1 cellular context compared by ENCODE assay signal in the genomic region with DNA sequence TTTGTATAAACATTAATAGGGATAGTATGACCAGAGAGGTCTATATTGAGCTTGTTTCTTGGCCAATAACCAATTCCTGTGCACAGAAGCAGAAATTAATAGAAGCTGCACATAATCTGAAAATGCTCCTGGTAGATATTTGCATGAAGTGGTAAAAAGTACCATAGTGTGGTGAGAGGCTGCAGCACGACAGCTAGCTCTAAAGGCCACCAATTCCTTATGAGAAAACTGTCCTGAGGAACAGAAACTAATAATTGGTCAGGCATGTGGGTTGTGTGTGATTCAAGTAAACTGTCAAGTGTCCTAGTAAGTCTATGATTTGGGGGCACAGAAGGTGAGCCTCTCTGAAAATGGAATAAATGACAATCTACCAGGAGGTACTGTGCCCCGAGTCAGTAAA.
TF ChIP-seq lines count a peak whose summit lies in the region.

No MANE protein-coding gene starts in this region.

TF ChIP-seq in GM12878, 131 proteins besides CTCF, POLR2A, EP300 and RAD21 (continued from another document and continues in another):
- TF ChIP-seq, protein P1, sequence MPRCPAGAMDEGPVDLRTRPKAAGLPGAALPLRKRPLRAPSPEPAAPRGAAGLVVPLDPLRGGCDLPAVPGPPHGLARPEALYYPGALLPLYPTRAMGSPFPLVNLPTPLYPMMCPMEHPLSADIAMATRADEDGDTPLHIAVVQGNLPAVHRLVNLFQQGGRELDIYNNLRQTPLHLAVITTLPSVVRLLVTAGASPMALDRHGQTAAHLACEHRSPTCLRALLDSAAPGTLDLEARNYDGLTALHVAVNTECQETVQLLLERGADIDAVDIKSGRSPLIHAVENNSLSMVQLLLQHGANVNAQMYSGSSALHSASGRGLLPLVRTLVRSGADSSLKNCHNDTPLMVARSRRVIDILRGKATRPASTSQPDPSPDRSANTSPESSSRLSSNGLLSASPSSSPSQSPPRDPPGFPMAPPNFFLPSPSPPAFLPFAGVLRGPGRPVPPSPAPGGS (IDR thresholded peaks at IDR 0.05; ENCODE audit: borderline replicate concordance, insufficient read depth, low read depth, low read length, poor library complexity, severe bottlenecking), result peak; percentile 44
- peak; percentile 78 for TF ChIP-seq NBN (IDR thresholded peaks at IDR 0.05)
- TF ChIP-seq MTA3 (IDR thresholded peaks at IDR 0.05; ENCODE audit: borderline replicate concordance, low read length), result peak; percentile 77; the same call in 1 of the 2 replicates
- no peak for TF ChIP-seq CREB1 (IDR thresholded peaks at IDR 0.05; ENCODE audit: low read depth)
- TF ChIP-seq LARP7 (IDR thresholded peaks at IDR 0.05), result no peak
- TF ChIP-seq CBX3 (IDR thresholded peaks at IDR 0.05; ENCODE audit: borderline replicate concordance, low read depth), result no peak
- TF ChIP-seq KDM1A (IDR thresholded peaks at IDR 0.05; ENCODE audit: borderline replicate concordance), result no peak
- peak; percentile 91 for TF ChIP-seq IRF4 (IDR thresholded peaks at IDR 0.05; ENCODE audit: low read depth, low read length)
- TF ChIP-seq ATF3 (IDR thresholded peaks at IDR 0.05; ENCODE audit: borderline replicate concordance, extremely low read depth, low read depth, low read length), result no peak
- TF ChIP-seq ATF2 (IDR thresholded peaks at IDR 0.05; ENCODE audit: low read length), result peak; percentile 87
- TF ChIP-seq, protein P2, sequence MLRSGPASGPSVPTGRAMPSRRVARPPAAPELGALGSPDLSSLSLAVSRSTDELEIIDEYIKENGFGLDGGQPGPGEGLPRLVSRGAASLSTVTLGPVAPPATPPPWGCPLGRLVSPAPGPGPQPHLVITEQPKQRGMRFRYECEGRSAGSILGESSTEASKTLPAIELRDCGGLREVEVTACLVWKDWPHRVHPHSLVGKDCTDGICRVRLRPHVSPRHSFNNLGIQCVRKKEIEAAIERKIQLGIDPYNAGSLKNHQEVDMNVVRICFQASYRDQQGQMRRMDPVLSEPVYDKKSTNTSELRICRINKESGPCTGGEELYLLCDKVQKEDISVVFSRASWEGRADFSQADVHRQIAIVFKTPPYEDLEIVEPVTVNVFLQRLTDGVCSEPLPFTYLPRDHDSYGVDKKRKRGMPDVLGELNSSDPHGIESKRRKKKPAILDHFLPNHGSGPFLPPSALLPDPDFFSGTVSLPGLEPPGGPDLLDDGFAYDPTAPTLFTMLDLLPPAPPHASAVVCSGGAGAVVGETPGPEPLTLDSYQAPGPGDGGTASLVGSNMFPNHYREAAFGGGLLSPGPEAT (IDR thresholded peaks at IDR 0.05; ENCODE audit: low read depth), result peak; percentile 97
- TF ChIP-seq NFXL1 (IDR thresholded peaks at IDR 0.05; ENCODE audit: borderline replicate concordance), result no peak
- TF ChIP-seq ASH2L (IDR thresholded peaks at IDR 0.05; ENCODE audit: borderline replicate concordance, low read depth), result no peak
- peak; percentile 84 to 86 for TF ChIP-seq BHLHE40 (IDR thresholded peaks at IDR 0.05; ENCODE audit: borderline replicate concordance in 1 of 2, low read depth in 2 of 2, low read length in 1 of 2)
- TF ChIP-seq POU2F2 (IDR thresholded peaks at IDR 0.05; ENCODE audit: borderline replicate concordance, low read depth, low read length), result peak; percentile 99
- TF ChIP-seq RUNX3 (IDR thresholded peaks at IDR 0.05; ENCODE audit: low read length), result peak; percentile 99
- TF ChIP-seq TCF7 (IDR thresholded peaks at IDR 0.05; ENCODE audit: borderline replicate concordance), result no peak
- no peak for TF ChIP-seq MYC (IDR thresholded peaks at IDR 0.05; ENCODE audit: insufficient read depth, insufficient read length, insufficient replicate concordance, low read length, severe bottlenecking)
- TF ChIP-seq POLR2AphosphoS2 (IDR thresholded peaks at IDR 0.05; ENCODE audit: low read depth, low read length), result no peak
- TF ChIP-seq MYB (IDR thresholded peaks at IDR 0.05; ENCODE audit: borderline replicate concordance, low read depth, low read length), result peak; percentile 89
- peak; percentile 82 for TF ChIP-seq EED (IDR thresholded peaks at IDR 0.05; ENCODE audit: low read depth)
- TF ChIP-seq RBBP5 (conservative IDR thresholded peaks at IDR 0.05), result no peak
- no peak for TF ChIP-seq SIX5 (IDR thresholded peaks at IDR 0.05; ENCODE audit: low read depth, low read length, severe bottlenecking)
- no peak for TF ChIP-seq SUZ12 (IDR thresholded peaks at IDR 0.05; ENCODE audit: unreplicated experiment)
- TF ChIP-seq BACH1 (IDR thresholded peaks at IDR 0.05; ENCODE audit: borderline replicate concordance), result peak; percentile 77; the same call in 1 of the 2 replicates
- TF ChIP-seq, protein P3, sequence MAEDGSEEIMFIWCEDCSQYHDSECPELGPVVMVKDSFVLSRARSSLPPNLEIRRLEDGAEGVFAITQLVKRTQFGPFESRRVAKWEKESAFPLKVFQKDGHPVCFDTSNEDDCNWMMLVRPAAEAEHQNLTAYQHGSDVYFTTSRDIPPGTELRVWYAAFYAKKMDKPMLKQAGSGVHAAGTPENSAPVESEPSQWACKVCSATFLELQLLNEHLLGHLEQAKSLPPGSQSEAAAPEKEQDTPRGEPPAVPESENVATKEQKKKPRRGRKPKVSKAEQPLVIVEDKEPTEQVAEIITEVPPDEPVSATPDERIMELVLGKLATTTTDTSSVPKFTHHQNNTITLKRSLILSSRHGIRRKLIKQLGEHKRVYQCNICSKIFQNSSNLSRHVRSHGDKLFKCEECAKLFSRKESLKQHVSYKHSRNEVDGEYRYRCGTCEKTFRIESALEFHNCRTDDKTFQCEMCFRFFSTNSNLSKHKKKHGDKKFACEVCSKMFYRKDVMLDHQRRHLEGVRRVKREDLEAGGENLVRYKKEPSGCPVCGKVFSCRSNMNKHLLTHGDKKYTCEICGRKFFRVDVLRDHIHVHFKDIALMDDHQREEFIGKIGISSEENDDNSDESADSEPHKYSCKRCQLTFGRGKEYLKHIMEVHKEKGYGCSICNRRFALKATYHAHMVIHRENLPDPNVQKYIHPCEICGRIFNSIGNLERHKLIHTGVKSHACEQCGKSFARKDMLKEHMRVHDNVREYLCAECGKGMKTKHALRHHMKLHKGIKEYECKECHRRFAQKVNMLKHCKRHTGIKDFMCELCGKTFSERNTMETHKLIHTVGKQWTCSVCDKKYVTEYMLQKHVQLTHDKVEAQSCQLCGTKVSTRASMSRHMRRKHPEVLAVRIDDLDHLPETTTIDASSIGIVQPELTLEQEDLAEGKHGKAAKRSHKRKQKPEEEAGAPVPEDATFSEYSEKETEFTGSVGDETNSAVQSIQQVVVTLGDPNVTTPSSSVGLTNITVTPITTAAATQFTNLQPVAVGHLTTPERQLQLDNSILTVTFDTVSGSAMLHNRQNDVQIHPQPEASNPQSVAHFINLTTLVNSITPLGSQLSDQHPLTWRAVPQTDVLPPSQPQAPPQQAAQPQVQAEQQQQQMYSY (CRISPR knock-in tag; IDR thresholded peaks at IDR 0.05), result no peak
- TF ChIP-seq NR2C2 (IDR thresholded peaks at IDR 0.05; ENCODE audit: borderline replicate concordance, control insufficient read depth, insufficient read length, low read depth), result no peak
- TF ChIP-seq, protein P4, sequence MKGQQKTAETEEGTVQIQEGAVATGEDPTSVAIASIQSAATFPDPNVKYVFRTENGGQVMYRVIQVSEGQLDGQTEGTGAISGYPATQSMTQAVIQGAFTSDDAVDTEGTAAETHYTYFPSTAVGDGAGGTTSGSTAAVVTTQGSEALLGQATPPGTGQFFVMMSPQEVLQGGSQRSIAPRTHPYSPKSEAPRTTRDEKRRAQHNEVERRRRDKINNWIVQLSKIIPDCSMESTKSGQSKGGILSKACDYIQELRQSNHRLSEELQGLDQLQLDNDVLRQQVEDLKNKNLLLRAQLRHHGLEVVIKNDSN (IDR thresholded peaks at IDR 0.05; ENCODE audit: borderline replicate concordance, extremely low read length, insufficient read depth, low read depth, low read length), result no peak
- TF ChIP-seq, protein P5, sequence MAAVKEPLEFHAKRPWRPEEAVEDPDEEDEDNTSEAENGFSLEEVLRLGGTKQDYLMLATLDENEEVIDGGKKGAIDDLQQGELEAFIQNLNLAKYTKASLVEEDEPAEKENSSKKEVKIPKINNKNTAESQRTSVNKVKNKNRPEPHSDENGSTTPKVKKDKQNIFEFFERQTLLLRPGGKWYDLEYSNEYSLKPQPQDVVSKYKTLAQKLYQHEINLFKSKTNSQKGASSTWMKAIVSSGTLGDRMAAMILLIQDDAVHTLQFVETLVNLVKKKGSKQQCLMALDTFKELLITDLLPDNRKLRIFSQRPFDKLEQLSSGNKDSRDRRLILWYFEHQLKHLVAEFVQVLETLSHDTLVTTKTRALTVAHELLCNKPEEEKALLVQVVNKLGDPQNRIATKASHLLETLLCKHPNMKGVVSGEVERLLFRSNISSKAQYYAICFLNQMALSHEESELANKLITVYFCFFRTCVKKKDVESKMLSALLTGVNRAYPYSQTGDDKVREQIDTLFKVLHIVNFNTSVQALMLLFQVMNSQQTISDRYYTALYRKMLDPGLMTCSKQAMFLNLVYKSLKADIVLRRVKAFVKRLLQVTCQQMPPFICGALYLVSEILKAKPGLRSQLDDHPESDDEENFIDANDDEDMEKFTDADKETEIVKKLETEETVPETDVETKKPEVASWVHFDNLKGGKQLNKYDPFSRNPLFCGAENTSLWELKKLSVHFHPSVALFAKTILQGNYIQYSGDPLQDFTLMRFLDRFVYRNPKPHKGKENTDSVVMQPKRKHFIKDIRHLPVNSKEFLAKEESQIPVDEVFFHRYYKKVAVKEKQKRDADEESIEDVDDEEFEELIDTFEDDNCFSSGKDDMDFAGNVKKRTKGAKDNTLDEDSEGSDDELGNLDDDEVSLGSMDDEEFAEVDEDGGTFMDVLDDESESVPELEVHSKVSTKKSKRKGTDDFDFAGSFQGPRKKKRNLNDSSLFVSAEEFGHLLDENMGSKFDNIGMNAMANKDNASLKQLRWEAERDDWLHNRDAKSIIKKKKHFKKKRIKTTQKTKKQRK (IDR thresholded peaks at IDR 0.05; ENCODE audit: low read depth, low read length), result no peak
- no peak for TF ChIP-seq STAT1 (conservative IDR thresholded peaks at IDR 0.05)
- no peak for TF ChIP-seq SIN3A (IDR thresholded peaks at IDR 0.05; ENCODE audit: low read depth, low read length)
- TF ChIP-seq, protein P6, sequence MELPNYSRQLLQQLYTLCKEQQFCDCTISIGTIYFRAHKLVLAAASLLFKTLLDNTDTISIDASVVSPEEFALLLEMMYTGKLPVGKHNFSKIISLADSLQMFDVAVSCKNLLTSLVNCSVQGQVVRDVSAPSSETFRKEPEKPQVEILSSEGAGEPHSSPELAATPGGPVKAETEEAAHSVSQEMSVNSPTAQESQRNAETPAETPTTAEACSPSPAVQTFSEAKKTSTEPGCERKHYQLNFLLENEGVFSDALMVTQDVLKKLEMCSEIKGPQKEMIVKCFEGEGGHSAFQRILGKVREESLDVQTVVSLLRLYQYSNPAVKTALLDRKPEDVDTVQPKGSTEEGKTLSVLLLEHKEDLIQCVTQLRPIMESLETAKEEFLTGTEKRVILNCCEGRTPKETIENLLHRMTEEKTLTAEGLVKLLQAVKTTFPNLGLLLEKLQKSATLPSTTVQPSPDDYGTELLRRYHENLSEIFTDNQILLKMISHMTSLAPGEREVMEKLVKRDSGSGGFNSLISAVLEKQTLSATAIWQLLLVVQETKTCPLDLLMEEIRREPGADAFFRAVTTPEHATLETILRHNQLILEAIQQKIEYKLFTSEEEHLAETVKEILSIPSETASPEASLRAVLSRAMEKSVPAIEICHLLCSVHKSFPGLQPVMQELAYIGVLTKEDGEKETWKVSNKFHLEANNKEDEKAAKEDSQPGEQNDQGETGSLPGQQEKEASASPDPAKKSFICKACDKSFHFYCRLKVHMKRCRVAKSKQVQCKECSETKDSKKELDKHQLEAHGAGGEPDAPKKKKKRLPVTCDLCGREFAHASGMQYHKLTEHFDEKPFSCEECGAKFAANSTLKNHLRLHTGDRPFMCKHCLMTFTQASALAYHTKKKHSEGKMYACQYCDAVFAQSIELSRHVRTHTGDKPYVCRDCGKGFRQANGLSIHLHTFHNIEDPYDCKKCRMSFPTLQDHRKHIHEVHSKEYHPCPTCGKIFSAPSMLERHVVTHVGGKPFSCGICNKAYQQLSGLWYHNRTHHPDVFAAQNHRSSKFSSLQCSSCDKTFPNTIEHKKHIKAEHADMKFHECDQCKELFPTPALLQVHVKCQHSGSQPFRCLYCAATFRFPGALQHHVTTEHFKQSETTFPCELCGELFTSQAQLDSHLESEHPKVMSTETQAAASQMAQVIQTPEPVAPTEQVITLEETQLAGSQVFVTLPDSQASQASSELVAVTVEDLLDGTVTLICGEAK (IDR thresholded peaks at IDR 0.05; ENCODE audit: borderline replicate concordance), result no peak
- peak; percentile 62 for TF ChIP-seq RAD51 (IDR thresholded peaks at IDR 0.05)
- peak; percentile 98 for TF ChIP-seq DPF2 (IDR thresholded peaks at IDR 0.05)
- TF ChIP-seq PML (IDR thresholded peaks at IDR 0.05; ENCODE audit: low read length), result no peak
- TF ChIP-seq, protein P7, sequence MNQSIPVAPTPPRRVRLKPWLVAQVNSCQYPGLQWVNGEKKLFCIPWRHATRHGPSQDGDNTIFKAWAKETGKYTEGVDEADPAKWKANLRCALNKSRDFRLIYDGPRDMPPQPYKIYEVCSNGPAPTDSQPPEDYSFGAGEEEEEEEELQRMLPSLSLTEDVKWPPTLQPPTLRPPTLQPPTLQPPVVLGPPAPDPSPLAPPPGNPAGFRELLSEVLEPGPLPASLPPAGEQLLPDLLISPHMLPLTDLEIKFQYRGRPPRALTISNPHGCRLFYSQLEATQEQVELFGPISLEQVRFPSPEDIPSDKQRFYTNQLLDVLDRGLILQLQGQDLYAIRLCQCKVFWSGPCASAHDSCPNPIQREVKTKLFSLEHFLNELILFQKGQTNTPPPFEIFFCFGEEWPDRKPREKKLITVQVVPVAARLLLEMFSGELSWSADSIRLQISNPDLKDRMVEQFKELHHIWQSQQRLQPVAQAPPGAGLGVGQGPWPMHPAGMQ (IDR thresholded peaks at IDR 0.05; ENCODE audit: borderline replicate concordance), result no peak
- TF ChIP-seq RELA (IDR thresholded peaks at IDR 0.05; ENCODE audit: borderline replicate concordance, partially characterized antibody), result no peak
